In the genomic region with DNA sequence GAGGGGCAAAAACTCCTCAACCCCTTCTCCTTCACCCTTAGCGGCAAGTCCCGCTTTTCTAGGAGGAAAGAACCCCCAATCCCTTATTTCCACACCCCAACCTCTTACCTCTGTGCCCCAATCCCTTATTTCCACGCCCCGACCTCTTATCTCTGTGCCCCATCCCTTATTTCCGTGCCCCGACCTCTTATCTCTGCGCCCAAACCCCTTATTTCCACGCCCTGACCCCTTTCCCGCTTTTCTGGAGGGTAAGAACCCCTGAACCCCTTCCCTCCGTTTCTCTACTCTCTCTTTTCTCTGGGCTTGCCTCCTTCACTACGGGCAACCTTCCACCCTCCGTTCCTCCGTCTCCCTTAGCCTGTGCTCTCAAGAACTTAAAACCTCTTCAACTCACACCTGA, we compare ENCODE assay signal across 6 cellular contexts. TPM values are rescaled to one million over a fixed set of nuclear protein-coding genes. Genes with fewer than 3 reads are reported as not detected.
"Had no signal": no experiment of that assay in that cellular context is flagged by ENCODE, and none has a peak within 500 bp of the region (broad histone marks: within the 10 kb centered on the region; RNA-seq: fewer than 3 reads in every experiment).

No MANE protein-coding gene starts in this region.

RNA-seq across cellular contexts. Expression of gene ART1, which starts 3.9 kb away (rescaled TPM):
- total RNA-seq: GM23338, H1, H9, HepG2, HT-29 had no signal
- polyA plus RNA-seq: GM23338, H1, HepG2, IgD-negative memory B cell had no signal

RNA-seq across cellular contexts. Expression of gene ART5, which starts 7.1 kb away (rescaled TPM):
- total RNA-seq: HT-29 had no signal
- polyA plus RNA-seq: IgD-negative memory B cell had no signal
